Comparison of ENCODE assay signal across 27 cellular contexts in genomic region chr9:136803551-136804508, GRCh38. TPM values are rescaled to one million over a fixed set of nuclear protein-coding genes. Genes with fewer than 3 reads are reported as not detected.
DNase-seq lines count a peak whose midpoint lies in the region; ATAC-seq and TF ChIP-seq lines count a peak whose summit lies in the region.
"Had no signal": no experiment of that assay in that cellular context is flagged by ENCODE, and none has a peak within 500 bp of the region (broad histone marks: within the 10 kb centered on the region; RNA-seq: fewer than 3 reads in every experiment).

No MANE protein-coding gene starts in this region.

- H3K27ac ChIP-seq in colonic mucosa (no peak overlapping the region), trophoblast cell (ENCODE audit: low read depth, low read length) (no peak overlapping the region)
- H3K27ac ChIP-seq: esophagus squamous epithelium, tibial nerve had no signal

- no peak overlapping the region for H2BK12ac ChIP-seq in trophoblast cell (ENCODE audit: low read length)

- no peaks in the 10 kb centered on the region for H3K9me3 Mint-ChIP-seq in activated naive CD4-positive, alpha-beta T cell treated with anti-CD3 and anti-CD28 coated beads, Interleukin-2, amount 50 U/mL, for 24 hours
- H3K9me3 Mint-ChIP-seq in IgD-negative memory B cell (no peaks in the 10 kb centered on the region), T-cell (no peaks in the 10 kb centered on the region)
- H3K9me3 Mint-ChIP-seq: activated naive CD4-positive, alpha-beta T cell treated with anti-CD3 and anti-CD28 coated beads for 36 hours; CD8-positive, alpha-beta memory T cell; mesothelial cell of epicardium; stimulated activated naive CD8-positive, alpha-beta T cell treated with anti-CD3 and anti-CD28 coated beads, Interleukin-15, Interleukin-2, amounts not matched to agents 100 ng/mL and 50 ng/mL, for 24 hours had no signal

- no peaks in the 10 kb centered on the region for H3K27me3 ChIP-seq in colonic mucosa
- no peaks in the 10 kb centered on the region for H3K27me3 ChIP-seq in trophoblast cell (ENCODE audit: insufficient read depth, low read length)

- no peak overlapping the region for H3K27ac Mint-ChIP-seq in activated naive CD4-positive, alpha-beta T cell treated with anti-CD3 and anti-CD28 coated beads, Interleukin-2, amount 50 U/mL, for 24 hours
- H3K27ac Mint-ChIP-seq in IgD-negative memory B cell (peak overlapping the region; percentile 39 to 56 (median 50)), T-cell (no peak overlapping the region)
- H3K27ac Mint-ChIP-seq: activated naive CD4-positive, alpha-beta T cell treated with anti-CD3 and anti-CD28 coated beads for 36 hours; mesothelial cell of epicardium; stimulated activated naive CD8-positive, alpha-beta T cell treated with anti-CD3 and anti-CD28 coated beads, Interleukin-15, Interleukin-2, amounts not matched to agents 100 ng/mL and 50 ng/mL, for 24 hours had no signal

- DNase-seq in activated naive CD4-positive, alpha-beta T cell treated with Interleukin-2 at 50 U/mL for 16 hours = no peak
- peak; percentile 17 for DNase-seq in colonic mucosa
- no peak for DNase-seq in trophoblast cell
- DNase-seq in T-cell = no peak
- no peak for DNase-seq in germinal center (ENCODE audit: low spot score)
- DNase-seq in GM13977 (ENCODE audit: low spot score) = no peak
- DNase-seq: activated CD4-positive, alpha-beta T cell treated with anti-CD3 and anti-CD28 coated beads, Interleukin-2, amount 50 U/mL, for 4 hours; activated naive CD4-positive, alpha-beta T cell treated with anti-CD3 and anti-CD28 coated beads for 36 hours; activated T-cell treated with anti-CD3 and anti-CD28 coated beads for 4 hours; CD8-positive, alpha-beta memory T cell; cerebellar nuclear complex; DMS79 treated with DMSO at 0.1 percent for 48 hours; effector memory CD4-positive, alpha-beta T cell; esophagus squamous epithelium; left colon; NCI-H2081 treated with DMSO at 0.1 percent for 48 hours; NCI-H526; stimulated activated CD4-positive, alpha-beta T cell treated with anti-CD3 and anti-CD28 coated beads, Interleukin-4, amount 100 ng/mL, for 24 hours had no signal

- CTCF ChIA-PET in T-cell (lab: Charles Lee) = no interaction called here

- no peak overlapping the region for H2AFZ ChIP-seq in trophoblast cell (ENCODE audit: insufficient read depth, low read length, poor library complexity)

- H3K9me3 ChIP-seq in colonic mucosa (no peaks in the 10 kb centered on the region), trophoblast cell (ENCODE audit: insufficient read depth, low read depth, low read length) (no peaks in the 10 kb centered on the region)
- H3K9me3 ChIP-seq: esophagus squamous epithelium, HAP-1, tibial nerve had no signal

- H3K4me1 Mint-ChIP-seq in activated naive CD4-positive, alpha-beta T cell treated with anti-CD3 and anti-CD28 coated beads, Interleukin-2, amount 50 U/mL, for 24 hours = peaks cover 29% of the 10 kb centered on the region
- H3K4me1 Mint-ChIP-seq in IgD-negative memory B cell = peaks cover 9 to 24% (median 18%) of the 10 kb centered on the region in 3 donors
- peaks cover 27 to 35% (median 35%) of the 10 kb centered on the region in 3 donors for H3K4me1 Mint-ChIP-seq in T-cell

- H4K91ac ChIP-seq in trophoblast cell (ENCODE audit: low read depth, low read length) = peak overlapping the region; percentile 62

- peak overlapping the region; percentile 29 for H2AK5ac ChIP-seq in trophoblast cell (ENCODE audit: low read length)

- no peak overlapping the region for H3K4me2 ChIP-seq in trophoblast cell (ENCODE audit: low read length)

- H3K4me3 ChIP-seq in colonic mucosa (no peak overlapping the region), trophoblast cell (ENCODE audit: low read depth, low read length) (no peak overlapping the region)
- H3K4me3 ChIP-seq: esophagus squamous epithelium, HAP-1, tibial nerve had no signal

- H3K4me3 Mint-ChIP-seq in activated naive CD4-positive, alpha-beta T cell treated with anti-CD3 and anti-CD28 coated beads, Interleukin-2, amount 50 U/mL, for 24 hours = peak overlapping the region; percentile 7
- H3K4me3 Mint-ChIP-seq in IgD-negative memory B cell (peak overlapping the region in 3 of 4 donors; percentile 46 to 80 (median 54)), T-cell (no peak overlapping the region)
- H3K4me3 Mint-ChIP-seq: activated naive CD4-positive, alpha-beta T cell treated with anti-CD3 and anti-CD28 coated beads for 36 hours; mesothelial cell of epicardium; stimulated activated naive CD8-positive, alpha-beta T cell treated with anti-CD3 and anti-CD28 coated beads, Interleukin-15, Interleukin-2, amounts not matched to agents 100 ng/mL and 50 ng/mL, for 24 hours had no signal

- peak overlapping the region in 1 of 2 donors; percentile 27 for H3K9ac ChIP-seq in colonic mucosa (ENCODE audit: low read depth in 2 of 2, low read length in 2 of 2)
- H3K9ac ChIP-seq in trophoblast cell (ENCODE audit: low read length) = no peak overlapping the region

- no peak overlapping the region for H3K14ac ChIP-seq in trophoblast cell (ENCODE audit: low read length)

- H3K23ac ChIP-seq in trophoblast cell (ENCODE audit: low read length) = no peak overlapping the region

- H4K12ac ChIP-seq in trophoblast cell (ENCODE audit: low read depth, low read length) = no peak overlapping the region

- no peak overlapping the region for H4K8ac ChIP-seq in trophoblast cell (ENCODE audit: low read depth, low read length)

- in situ Hi-C loops in GM13977 (cut with MboI; ENCODE audit: low pct_unique_long_range_greater_than_20kb, low sequenced_read_pairs, unreplicated experiment) = no loop called here

- no peaks in the 10 kb centered on the region for H3K36me3 ChIP-seq in colonic mucosa
- peaks cover 10 to 15% of the 10 kb centered on the region in 2 experiments for H3K36me3 ChIP-seq in trophoblast cell (ENCODE audit: control insufficient read depth in 1 of 2, insufficient read depth in 2 of 2, low read length in 2 of 2)

- TF ChIP-seq CTCF in colonic mucosa (IDR thresholded peaks at IDR 0.05) = no peak
- TF ChIP-seq CTCF in GM13977 (IDR thresholded peaks at IDR 0.05; ENCODE audit: extremely low read depth, insufficient read depth, missing control alignments) = no peak

- no peak overlapping the region for H3K4ac ChIP-seq in trophoblast cell (ENCODE audit: low read depth, low read length)

- no peak for ATAC-seq in T-cell (replicated peaks in 1 of 4)
- ATAC-seq: left colon, Right ventricle myocardium inferior had no signal

- no peaks in the 10 kb centered on the region for H3K36me3 Mint-ChIP-seq in activated naive CD4-positive, alpha-beta T cell treated with anti-CD3 and anti-CD28 coated beads, Interleukin-2, amount 50 U/mL, for 24 hours
- H3K36me3 Mint-ChIP-seq in IgD-negative memory B cell (peaks cover 1% of the 10 kb centered on the region), T-cell (no peaks in the 10 kb centered on the region)

- no peaks in the 10 kb centered on the region for H3K27me3 Mint-ChIP-seq in activated naive CD4-positive, alpha-beta T cell treated with anti-CD3 and anti-CD28 coated beads, Interleukin-2, amount 50 U/mL, for 24 hours
- H3K27me3 Mint-ChIP-seq in IgD-negative memory B cell (peaks cover 9% of the 10 kb centered on the region), T-cell (no peaks in the 10 kb centered on the region)

- H2BK120ac ChIP-seq in trophoblast cell (ENCODE audit: insufficient read depth, low read length, poor library complexity) = no peak overlapping the region

- POLR2A ChIA-PET in T-cell (lab: Charles Lee) = no interaction called here

- H3K79me2 ChIP-seq in trophoblast cell (ENCODE audit: control insufficient read depth, insufficient read depth, low read length, poor library complexity) = peaks cover 11% of the 10 kb centered on the region

- WGBS in trophoblast cell (ENCODE audit: extremely low coverage, insufficient coverage, insufficient read length) = no CpG with 5 or more reads among the region's 22 CpGs

- peaks cover 22% of the 10 kb centered on the region for H3K79me1 ChIP-seq in trophoblast cell (ENCODE audit: low read length)

- no peak overlapping the region for H3K18ac ChIP-seq in trophoblast cell (ENCODE audit: low read length)

- intact Hi-C loops in colonic mucosa (cut with DNase I) = no loop called here

- H3K4me1 ChIP-seq in colonic mucosa = peaks cover 15% of the 10 kb centered on the region
- H3K4me1 ChIP-seq in trophoblast cell (ENCODE audit: control insufficient read depth in 1 of 2, insufficient read depth in 2 of 2, low read length in 2 of 2) = peaks cover 23 to 27% of the 10 kb centered on the region in 2 experiments

- no peak overlapping the region for H2BK5ac ChIP-seq in trophoblast cell (ENCODE audit: low read depth, low read length, poor library complexity)

RNA-seq across cellular contexts. Expression of gene RABL6, which starts 3.9 kb away (rescaled TPM):
- 19.7 TPM for polyA plus RNA-seq in IgD-negative memory B cell
- 100 to 1,000 TPM; 126 to 163 TPM for total RNA-seq in colonic mucosa
- polyA plus RNA-seq in trophoblast cell (2013) = 95.6 and 95.9 TPM in 2 replicates
- total RNA-seq in T-cell = 10 to 100 TPM; 60.5 to 86.7 (median 82.8) TPM

RNA-seq across cellular contexts. Expression of gene CCDC183, which starts 7.7 kb away (rescaled TPM):
- 0.78 TPM for polyA plus RNA-seq in IgD-negative memory B cell
- total RNA-seq in colonic mucosa = 10 to 100 TPM in 1 of 2 donors, 1 to 10 TPM in 1; 2.4 to 20.0 TPM
- 13.6 and 14.0 TPM in 2 replicates for polyA plus RNA-seq in trophoblast cell (2013)
- total RNA-seq in T-cell = 1 to 10 TPM; 1.9 to 2.9 (median 2.3) TPM

RNA-seq across cellular contexts. Expression of gene TMEM141, which starts 12.7 kb away (rescaled TPM):
- polyA plus RNA-seq in IgD-negative memory B cell = 45.9 TPM
- 100 to 1,000 TPM; 236 to 366 TPM for total RNA-seq in colonic mucosa
- 82.7 and 84.5 TPM in 2 replicates for polyA plus RNA-seq in trophoblast cell (2013)
- total RNA-seq in T-cell = 10 to 100 TPM; 24.4 to 53.5 (median 45.8) TPM

RNA-seq across cellular contexts. Expression of gene AJM1, which starts 38.4 kb away (rescaled TPM):
- 0.10 TPM for polyA plus RNA-seq in IgD-negative memory B cell
- total RNA-seq in colonic mucosa (10 to 100 TPM; 11.5 to 17.1 TPM), T-cell (1 to 10 TPM; 2.1 to 7.5 (median 5.1) TPM)
- 1.1 and 1.2 TPM in 2 replicates for polyA plus RNA-seq in trophoblast cell (2013)

RNA-seq across cellular contexts. Expression of gene LCN15, which starts 39.5 kb away (rescaled TPM):
- not detected for polyA plus RNA-seq in IgD-negative memory B cell
- total RNA-seq in colonic mucosa = 1 to 10 TPM in 1 of 2 donors, not detected in 1; 3.4 TPM
- polyA plus RNA-seq in trophoblast cell (2013) = 0.08 and 0.19 TPM in 2 replicates
- not detected for total RNA-seq in T-cell
- total RNA-seq: activated naive CD4-positive, alpha-beta T cell treated with anti-CD3 and anti-CD28 coated beads for 36 hours; aorta; CD8-positive, alpha-beta memory T cell; esophagus squamous epithelium; tibial nerve had no signal
- polyA plus RNA-seq: CD8-positive, alpha-beta memory T cell; neural cell had no signal

Comparison
In these comparisons a context has a peak if more than half of its experiments do, and no peak if none do; other contexts are left out.
1. H3K27ac Mint-ChIP-seq: peak in IgD-negative memory B cell (3 of 3); none in activated naive CD4-positive, alpha-beta T cell treated with anti-CD3 and anti-CD28 coated beads, Interleukin-2, amount 50 U/mL, for 24 hours (single experiment) and T-cell (0 of 2).
2. H3K4me3 Mint-ChIP-seq: peak in activated naive CD4-positive, alpha-beta T cell treated with anti-CD3 and anti-CD28 coated beads, Interleukin-2, amount 50 U/mL, for 24 hours (single experiment) and IgD-negative memory B cell (3 of 4); none in T-cell (0 of 3).
3. RNA of gene TMEM141, which starts 12.7 kb away (total RNA-seq): 236 to 366 TPM in colonic mucosa; 24.4 to 53.5 TPM in T-cell; every median in the first group is over 4 times any median in the second.